Comparison of ENCODE assay signal across 1 cellular context in genomic region chr10:89593043-89593442, GRCh38.
TF ChIP-seq lines count a peak whose summit lies in the region.

No MANE protein-coding gene starts in this region.

TF ChIP-seq in GM12878, 131 proteins besides CTCF, POLR2A, EP300 and RAD21:
- TF ChIP-seq PBX3 (IDR thresholded peaks at IDR 0.05; ENCODE audit: insufficient replicate concordance, low read depth, low read length): peak; percentile 58
- peak; percentile 91 for TF ChIP-seq BCL3 (IDR thresholded peaks at IDR 0.05; ENCODE audit: borderline replicate concordance, insufficient read depth, low read depth, low read length, poor library complexity, severe bottlenecking)
- TF ChIP-seq CBX5 (IDR thresholded peaks at IDR 0.05; ENCODE audit: low read depth): no peak
TF ChIP-seq in GM12878: peak in this region for 2.
